1 cellular context compared by ENCODE assay signal in the genomic region with DNA sequence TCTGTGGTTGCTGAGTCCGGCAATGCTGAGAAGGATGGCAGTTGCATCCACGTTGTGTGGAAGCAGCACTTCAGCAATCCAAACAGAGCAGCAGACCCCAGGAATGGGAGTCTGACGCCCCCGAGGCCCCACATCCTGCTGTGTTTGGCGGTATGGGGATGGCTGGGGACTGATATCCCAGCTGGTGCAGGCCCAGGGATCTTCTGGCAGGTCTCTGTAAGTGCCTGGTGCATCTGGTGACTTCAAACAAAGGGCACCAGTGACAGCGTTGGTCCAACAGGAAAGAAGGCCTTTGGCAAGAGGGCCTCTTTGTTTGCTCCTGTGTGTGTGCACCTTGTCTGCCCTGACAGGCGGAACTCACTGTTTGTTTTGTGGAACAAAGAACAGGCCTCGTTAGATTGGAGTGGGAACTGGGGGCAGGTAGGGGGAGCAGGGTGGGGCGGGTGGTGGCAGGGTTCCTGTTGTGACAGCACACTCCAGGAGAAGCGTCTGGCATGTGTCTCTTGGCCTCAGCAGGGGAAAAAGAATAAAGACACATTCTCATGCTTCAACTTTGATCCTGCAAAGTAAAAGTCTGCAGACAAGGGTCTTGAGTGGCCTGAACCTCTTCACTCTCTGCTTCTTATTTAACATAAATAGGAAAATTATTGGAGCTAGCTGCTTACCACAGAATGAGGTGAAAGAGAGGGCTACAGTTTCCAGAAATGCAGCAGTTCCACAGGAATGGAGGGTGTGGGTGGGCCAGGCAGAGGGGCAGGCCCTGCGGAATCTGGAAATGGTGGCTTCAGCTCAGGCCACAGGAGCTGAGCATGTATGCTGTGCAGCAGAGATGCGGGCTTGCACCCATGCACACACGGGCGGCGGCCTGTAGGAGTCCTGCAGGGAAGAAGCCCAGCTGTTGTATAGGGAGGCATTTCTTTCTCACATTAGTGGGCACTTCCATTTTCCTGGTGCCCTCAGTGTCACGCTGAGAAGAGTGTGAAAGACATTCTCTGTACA.
TF ChIP-seq lines count a peak whose summit lies in the region.

No MANE protein-coding gene starts in this region.

TF ChIP-seq in IMR-90, 13 proteins besides CTCF, POLR2A, EP300 and RAD21:
- TF ChIP-seq SMC3 (IDR thresholded peaks at IDR 0.05; ENCODE audit: low read depth, low read length) (no peak), ELK1 (IDR thresholded peaks at IDR 0.05; ENCODE audit: borderline replicate concordance, low read depth, low read length) (no peak), MAFK (IDR thresholded peaks at IDR 0.05; ENCODE audit: low read depth, low read length) (no peak), RCOR1 (IDR thresholded peaks at IDR 0.05; ENCODE audit: insufficient replicate concordance, low read length) (no peak), NFE2L2 (IDR thresholded peaks at IDR 0.05; ENCODE audit: low read depth, low read length) (no peak)
